ENCODE assay signal across 22 cellular contexts in genomic region chr13:58946274-58946673, GRCh38.
"Had no signal": no experiment of that assay in that cellular context is flagged by ENCODE, and none has a peak within 500 bp of the region (broad histone marks: within the 10 kb centered on the region; RNA-seq: fewer than 3 reads in every experiment).

No MANE protein-coding gene starts in this region.

- DNase-seq: activated CD4-positive, alpha-beta memory T cell treated with anti-CD3 and anti-CD28 coated beads for 36 hours; activated CD4-positive, alpha-beta T cell treated with anti-CD3 and anti-CD28 coated beads, Interleukin-2, amount 10 ng/mL, durations not matched to agents 24 days and 14 days; activated CD4-positive, CD25-positive, alpha-beta regulatory T cell treated with anti-CD3 and anti-CD28 coated beads, Interleukin-2, amount 50 U/mL, for 72 hours; activated CD8-positive, alpha-beta memory T cell treated with anti-CD3 and anti-CD28 coated beads, Interleukin-2, amount 50 U/mL, for 4 hours; activated gamma-delta T cell; activated naive CD4-positive, alpha-beta T cell treated with anti-CD3 and anti-CD28 coated beads, Interleukin-2, amount 10 ng/mL, durations not matched to agents 7 days and 5 days; activated naive CD8-positive, alpha-beta T cell treated with anti-CD3 and anti-CD28 coated beads, Interleukin-2, amount 10 ng/mL, durations not matched to agents 7 days and 5 days; activated T-cell treated with anti-CD3 and anti-CD28 coated beads, Interleukin-2, amount 50 U/mL, for 1 hour; amygdala; hippocampal formation; left cardiac atrium; left ventricle myocardium superior; naive thymus-derived CD4-positive, alpha-beta T cell; nucleus accumbens; pancreas; retina; stimulated activated CD4-positive, alpha-beta T cell treated with anti-CD3 and anti-CD28 coated beads, Interleukin-12 subunit alpha, Interleukin-12 subunit beta, amount 100 ng/mL, for 4 hours; stimulated activated CD4-positive, alpha-beta T cell treated with anti-CD3 and anti-CD28 coated beads, Interleukin-4, amount 100 ng/mL, for 1 hour; T-helper 9 cell; trophoblast cell had no signal

- ATAC-seq: gastroesophageal sphincter; left cardiac atrium; left ventricle myocardium superior; naive thymus-derived CD4-positive, alpha-beta T cell; pancreas; sciatic nerve had no signal
